In the genomic region with DNA sequence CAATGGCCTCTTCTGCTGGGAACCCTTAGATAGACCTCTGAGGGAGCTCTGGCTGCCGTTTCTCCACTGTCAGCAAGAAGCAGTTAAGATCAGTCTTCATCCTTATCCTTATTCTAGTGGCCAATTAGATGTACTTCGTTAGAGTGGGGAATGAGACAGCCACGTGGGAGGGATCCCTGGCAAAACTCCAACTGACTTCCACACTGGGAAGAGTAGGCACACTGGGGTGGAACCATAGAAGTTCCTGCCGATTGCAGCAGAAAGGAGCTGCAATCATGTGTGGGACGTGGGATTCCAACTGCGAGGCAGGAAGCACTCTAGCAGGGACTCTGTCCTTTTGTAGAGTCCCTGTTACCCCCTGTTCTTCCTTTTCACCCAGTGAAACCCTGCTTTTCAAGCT, we compare ENCODE assay signal across 24 cellular contexts.
"Had no signal": no experiment of that assay in that cellular context is flagged by ENCODE, and none has a peak within 500 bp of the region (broad histone marks: within the 10 kb centered on the region; RNA-seq: fewer than 3 reads in every experiment).

No MANE protein-coding gene starts in this region.

- H3K4me3 ChIP-seq: left ventricle myocardium inferior, lung, neural progenitor cell, psoas muscle, right lobe of liver, smooth muscle cell, tibial nerve, vagina had no signal

- H3K4me1 ChIP-seq: left ventricle myocardium inferior, neural progenitor cell, parathyroid adenoma, psoas muscle, right lobe of liver, tibial nerve, vagina had no signal

- DNase-seq: islet precursor cell; left ventricle myocardium inferior; mesendoderm; naive B cell; natural killer cell; nephron progenitor cell; occipital lobe; psoas muscle; right lobe of liver; stimulated activated CD4-positive, alpha-beta T cell treated with anti-CD3 and anti-CD28 coated beads, Interleukin-1b, Interleukin-23, amount 100 ng/mL, for 48 hours; stimulated activated CD4-positive, alpha-beta T cell treated with anti-CD3 and anti-CD28 coated beads, Interleukin-2, amount 100 ng/mL, for 48 hours; stimulated activated CD4-positive, alpha-beta T cell treated with anti-CD3 and anti-CD28 coated beads, Interleukin-4, amount 100 ng/mL, for 4 hours; stimulated activated CD8-positive, alpha-beta memory T cell treated with anti-CD3 and anti-CD28 coated beads, Interleukin-4, amount 100 ng/mL, for 48 hours; stimulated activated naive CD4-positive, alpha-beta T cell treated with Interleukin-2 at 50 U/mL for 16 hours; stimulated activated naive CD8-positive, alpha-beta T cell treated with anti-CD3 and anti-CD28 coated beads, Interleukin-15, amount 100 ng/mL, for 72 hours; substantia nigra had no signal

- ATAC-seq: natural killer cell; psoas muscle; right lobe of liver; stimulated activated memory B cell treated with anti-CD40 and anti-IgM and Interleukin-4, amounts not matched to agents 10 μg/mL and 1 μg/mL and 100 μg/mL, for 72 hours; stimulated activated naive CD8-positive, alpha-beta T cell treated with anti-CD3 and anti-CD28 coated beads, Interleukin-15, amount 100 ng/mL, for 72 hours had no signal

- H2AFZ ChIP-seq: neural progenitor cell, parathyroid adenoma had no signal

- H3K4me2 ChIP-seq: neural progenitor cell, smooth muscle cell had no signal

- H3K9me3 ChIP-seq: neutrophil, psoas muscle, right lobe of liver, vagina had no signal

- H3K36me3 ChIP-seq: left ventricle myocardium inferior, neural progenitor cell, neutrophil, right lobe of liver, tibial nerve, vagina had no signal

- H3K79me2 ChIP-seq: parathyroid adenoma had no signal

- H3K27me3 ChIP-seq: neural progenitor cell, neutrophil, right lobe of liver, tibial nerve, vagina had no signal

- H3K27ac ChIP-seq: left ventricle myocardium inferior, neural progenitor cell, neutrophil, parathyroid adenoma, psoas muscle, right lobe of liver, tibial nerve, vagina had no signal
